In the genomic region with DNA sequence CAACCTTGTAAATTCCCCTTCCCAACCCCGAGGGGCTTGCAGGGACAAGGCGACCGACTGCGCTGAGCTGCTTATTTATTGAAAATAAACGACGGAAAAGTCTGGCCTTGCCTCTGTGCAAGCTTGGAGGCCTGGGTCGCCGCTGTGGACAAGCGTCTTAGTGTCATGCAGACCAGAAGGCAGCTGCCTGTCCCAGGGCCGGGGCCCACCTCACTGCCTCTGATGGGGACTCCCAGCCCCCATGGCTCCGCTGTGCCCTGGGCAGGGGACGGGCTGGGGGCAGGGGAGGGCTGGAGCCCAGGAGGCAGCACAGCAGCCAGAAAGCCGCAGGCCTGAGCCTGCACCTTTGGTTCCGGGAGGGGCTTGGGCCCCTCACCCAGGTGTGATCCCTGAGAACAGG, we compare ENCODE assay signal across 1 cellular context.
TF ChIP-seq lines count a peak whose summit lies in the region.

No MANE protein-coding gene starts in this region.

TF ChIP-seq in WTC11, 78 proteins besides CTCF, POLR2A, EP300 and RAD21:
- no peak for TF ChIP-seq MXD4 (CRISPR knock-in tag; IDR thresholded peaks at IDR 0.05; ENCODE audit: borderline replicate concordance)
- TF ChIP-seq, protein P1, sequence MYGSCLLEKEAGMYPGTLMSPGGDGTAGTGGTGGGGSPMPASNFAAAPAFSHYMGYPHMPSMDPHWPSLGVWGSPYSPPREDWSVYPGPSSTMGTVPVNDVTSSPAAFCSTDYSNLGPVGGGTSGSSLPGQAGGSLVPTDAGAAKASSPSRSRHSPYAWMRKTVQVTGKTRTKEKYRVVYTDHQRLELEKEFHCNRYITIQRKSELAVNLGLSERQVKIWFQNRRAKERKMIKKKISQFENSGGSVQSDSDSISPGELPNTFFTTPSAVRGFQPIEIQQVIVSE (CRISPR knock-in tag; IDR thresholded peaks at IDR 0.05; ENCODE audit: borderline replicate concordance) = no peak
- TF ChIP-seq TP53 (CRISPR knock-in tag; IDR thresholded peaks at IDR 0.05) = no peak
- no peak for TF ChIP-seq CBFB (CRISPR knock-in tag; IDR thresholded peaks at IDR 0.05; ENCODE audit: low read depth)
- no peak for TF ChIP-seq IRF2 (CRISPR knock-in tag; IDR thresholded peaks at IDR 0.05; ENCODE audit: borderline replicate concordance, low read depth)
- TF ChIP-seq, protein P2, sequence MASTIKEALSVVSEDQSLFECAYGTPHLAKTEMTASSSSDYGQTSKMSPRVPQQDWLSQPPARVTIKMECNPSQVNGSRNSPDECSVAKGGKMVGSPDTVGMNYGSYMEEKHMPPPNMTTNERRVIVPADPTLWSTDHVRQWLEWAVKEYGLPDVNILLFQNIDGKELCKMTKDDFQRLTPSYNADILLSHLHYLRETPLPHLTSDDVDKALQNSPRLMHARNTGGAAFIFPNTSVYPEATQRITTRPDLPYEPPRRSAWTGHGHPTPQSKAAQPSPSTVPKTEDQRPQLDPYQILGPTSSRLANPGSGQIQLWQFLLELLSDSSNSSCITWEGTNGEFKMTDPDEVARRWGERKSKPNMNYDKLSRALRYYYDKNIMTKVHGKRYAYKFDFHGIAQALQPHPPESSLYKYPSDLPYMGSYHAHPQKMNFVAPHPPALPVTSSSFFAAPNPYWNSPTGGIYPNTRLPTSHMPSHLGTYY (CRISPR knock-in tag; IDR thresholded peaks at IDR 0.05) = no peak
TF ChIP-seq in WTC11: peak in this region for 0.
